Comparison of ENCODE assay signal across 8 cellular contexts in genomic region chr9:61853624-61854261, GRCh38.
DNase-seq lines count a peak whose midpoint lies in the region; ATAC-seq and TF ChIP-seq lines count a peak whose summit lies in the region.
"Not testable (repeated sequence)": the region's sequence is repeated elsewhere in the genome, so short reads cannot be mapped to it uniquely, and the experiment has no call there.

No MANE protein-coding gene starts in this region.

- intact Hi-C loops in esophagus squamous epithelium (cut with DNase I): not testable (repeated sequence)

- not testable (repeated sequence) for H3K9me3 ChIP-seq in BLaER1 treated with 17β-estradiol and CSF1 and Interleukin-3, amounts not matched to agents 10 nM and 100 nM (replicated peaks in 1 of 11); esophagus squamous epithelium

- not testable (repeated sequence) for H3K9me3 Mint-ChIP-seq in T-helper 2 cell treated with Interferon-gamma antibody and Interleukin-4, amounts not matched to agents 5 μg/mL and 100 μg/mL, for 36 hours; osteocyte (ENCODE audit: unreplicated experiment)

- H3K4me2 ChIP-seq in BLaER1 treated with 17β-estradiol and CSF1 and Interleukin-3, amounts not matched to agents 10 nM and 100 nM: peak overlapping the region in 2 of 11 experiments; percentile 23 to 39; a peak in 1 of 22 replicates

- not testable (repeated sequence) for H3K27ac Mint-ChIP-seq in T-helper 2 cell treated with Interferon-gamma antibody and Interleukin-4, amounts not matched to agents 5 μg/mL and 100 μg/mL, for 36 hours; osteocyte (ENCODE audit: unreplicated experiment)

- not testable (repeated sequence) for H3K4me1 Mint-ChIP-seq in T-helper 2 cell treated with Interferon-gamma antibody and Interleukin-4, amounts not matched to agents 5 μg/mL and 100 μg/mL, for 36 hours (ENCODE audit: low read depth); osteocyte (ENCODE audit: unreplicated experiment)

- no CpG with 5 or more reads among the region's 40 CpGs for WGBS in esophagus squamous epithelium, 2 donors

- not testable (repeated sequence) for H3K9ac ChIP-seq in BLaER1 treated with 17β-estradiol and CSF1 and Interleukin-3, amounts not matched to agents 10 nM and 100 nM

- H3K4me3 ChIP-seq in BLaER1 treated with 17β-estradiol and CSF1 and Interleukin-3, amounts not matched to agents 10 nM and 100 nM: peak overlapping the region in 6 of 10 experiments; percentile 18 to 50 (median 40); a peak in 8 of 20 replicates
- H3K4me3 ChIP-seq in esophagus squamous epithelium: peak overlapping the region; percentile 22 to 61 (median 44)

- not testable (repeated sequence) for H3K36me3 Mint-ChIP-seq in T-helper 2 cell treated with Interferon-gamma antibody and Interleukin-4, amounts not matched to agents 5 μg/mL and 100 μg/mL, for 36 hours (ENCODE audit: low read depth); osteocyte (ENCODE audit: unreplicated experiment)

- not testable (repeated sequence) for H3K36me3 ChIP-seq in BLaER1 treated with 17β-estradiol and CSF1 and Interleukin-3, amounts not matched to agents 10 nM and 100 nM; esophagus squamous epithelium

- H3K27me3 ChIP-seq in BLaER1 treated with 17β-estradiol and CSF1 and Interleukin-3, amounts not matched to agents 10 nM and 100 nM; esophagus squamous epithelium: not testable (repeated sequence)

- H4K20me1 ChIP-seq in BLaER1 treated with 17β-estradiol and CSF1 and Interleukin-3, amounts not matched to agents 10 nM and 100 nM: not testable (repeated sequence)

- peak; percentile 92 for DNase-seq in T-helper 2 cell treated with Interferon-gamma antibody and Interleukin-4, amounts not matched to agents 5 μg/mL and 100 μg/mL, for 36 hours (ENCODE audit: low spot score)
- DNase-seq in activated T-cell treated with anti-CD3 and anti-CD28 coated beads, Interleukin-2, amount 50 U/mL, for 48 hours: peak; percentile 92
- DNase-seq in esophagus squamous epithelium (lab: John Stamatoyannopoulos, UW): not testable (repeated sequence)
- DNase-seq in osteocyte (ENCODE audit: extremely low spot score, unreplicated experiment): peak; percentile 97
- DNase-seq in stimulated activated CD8-positive, alpha-beta memory T cell treated with anti-CD3 and anti-CD28 coated beads, Interleukin-15, amount 100 ng/mL, for 24 hours (ENCODE audit: low read depth): peak; percentile 73

- H3K27ac ChIP-seq in BLaER1 treated with 17β-estradiol and CSF1 and Interleukin-3, amounts not matched to agents 10 nM and 100 nM: not testable (repeated sequence)
- H3K27ac ChIP-seq in esophagus squamous epithelium: peak overlapping the region in 3 of 4 donors; percentile 28 to 59 (median 55)

- not testable (repeated sequence) for H3K4me3 Mint-ChIP-seq in T-helper 2 cell treated with Interferon-gamma antibody and Interleukin-4, amounts not matched to agents 5 μg/mL and 100 μg/mL, for 36 hours; osteocyte (ENCODE audit: unreplicated experiment)

- not testable (repeated sequence) for H3K4me1 ChIP-seq in BLaER1 treated with 17β-estradiol and CSF1 and Interleukin-3, amounts not matched to agents 10 nM and 100 nM; esophagus squamous epithelium

- H3K27me3 Mint-ChIP-seq in T-helper 2 cell treated with Interferon-gamma antibody and Interleukin-4, amounts not matched to agents 5 μg/mL and 100 μg/mL, for 36 hours (ENCODE audit: low read depth); osteocyte (ENCODE audit: unreplicated experiment): not testable (repeated sequence)

- TF ChIP-seq POLR2A in esophagus squamous epithelium (IDR thresholded peaks at IDR 0.05): not testable (repeated sequence)

- ATAC-seq in GM21360 (IDR thresholded peaks at IDR 0.05; ENCODE audit: unreplicated experiment) (peak; percentile 84), HG03095 (IDR thresholded peaks at IDR 0.05; ENCODE audit: unreplicated experiment) (peak; percentile 81)

- not testable (repeated sequence) for TF ChIP-seq CTCF in esophagus squamous epithelium (IDR thresholded peaks at IDR 0.05); osteocyte (IDR thresholded peaks at IDR 0.05)
